ENCODE assay signal across 10 cellular contexts in genomic region chr2:218782529-218782845, GRCh38. TPM values are rescaled to one million over a fixed set of nuclear protein-coding genes. Genes with fewer than 3 reads are reported as not detected.
DNase-seq lines count a peak whose midpoint lies in the region; ATAC-seq and TF ChIP-seq lines count a peak whose summit lies in the region.
"Had no signal": no experiment of that assay in that cellular context is flagged by ENCODE, and none has a peak within 500 bp of the region (broad histone marks: within the 10 kb centered on the region; RNA-seq: fewer than 3 reads in every experiment).

No MANE protein-coding gene starts in this region.

- no peak overlapping the region for H2BK120ac ChIP-seq in trophoblast cell (ENCODE audit: insufficient read depth, low read length, poor library complexity)

- intact Hi-C loops in CD14-positive monocyte (cut with micrococcal nuclease): loop anchor here in 1 of 2 donors (5.0 kb wide), 1 partner anchor 35 kb away; no protein-coding TSS in a partner anchor

- H3K27me3 Mint-ChIP-seq in CD14-positive monocyte (ENCODE audit: low read depth in 3 of 3): peaks cover 42 to 57% (median 48%) of the 10 kb centered on the region in 3 donors

- H2BK12ac ChIP-seq in trophoblast cell (ENCODE audit: low read length): no peak overlapping the region

- no peak overlapping the region for H2BK5ac ChIP-seq in trophoblast cell (ENCODE audit: low read depth, low read length, poor library complexity)

- CTCF ChIA-PET in GM10248 (lab: Yijun Ruan, JAX): no interaction called here

- H3K9ac ChIP-seq in iPS-15b (ENCODE audit: low read depth, low read length) (peak overlapping the region; percentile 81), trophoblast cell (ENCODE audit: low read length) (no peak overlapping the region)

- peak overlapping the region in 5 of 7 donors; percentile 73 to 94 (median 79) for H3K27ac Mint-ChIP-seq in CD14-positive monocyte

- H3K4me3 ChIP-seq in iPS-15b (ENCODE audit: low read depth, low read length): peak overlapping the region; percentile 82
- no peak overlapping the region for H3K4me3 ChIP-seq in trophoblast cell (ENCODE audit: low read depth, low read length)

- H2AK5ac ChIP-seq in trophoblast cell (ENCODE audit: low read length): no peak overlapping the region

- no peak overlapping the region for H3K14ac ChIP-seq in trophoblast cell (ENCODE audit: low read length)

- H3K36me3 ChIP-seq in iPS-15b (ENCODE audit: control insufficient read depth, insufficient read depth, low read length) (no peaks in the 10 kb centered on the region), trophoblast cell (ENCODE audit: control insufficient read depth in 1 of 2, insufficient read depth in 2 of 2, low read length in 2 of 2) (no peaks in the 10 kb centered on the region)

- no peak overlapping the region for H4K8ac ChIP-seq in trophoblast cell (ENCODE audit: low read depth, low read length)

- peak overlapping the region; percentile 87 for H3K27ac ChIP-seq in caudate nucleus (ENCODE audit: low read depth, low read length)
- H3K27ac ChIP-seq in trophoblast cell (ENCODE audit: low read depth, low read length): no peak overlapping the region

- peak overlapping the region; percentile 92 for H4K12ac ChIP-seq in trophoblast cell (ENCODE audit: low read depth, low read length)

- peak overlapping the region; percentile 87 for H3K4me2 ChIP-seq in trophoblast cell (ENCODE audit: low read length)

- DNase-seq in CD14-positive monocyte (ENCODE audit: low spot score) (no peak), caudate nucleus (lab: John Stamatoyannopoulos, UW) (peak in 3 of 61 donors; percentile 27 to 53 (median 43)), trophoblast cell (no peak), NCI-H774 (lab: John Stamatoyannopoulos, UW) (no peak), GM10248 (ENCODE audit: extremely low spot score) (no peak), cerebellar nuclear complex (lab: John Stamatoyannopoulos, UW) (no peak)
- DNase-seq: stimulated activated naive CD4-positive, alpha-beta T cell had no signal

- no peak overlapping the region for H3K4ac ChIP-seq in trophoblast cell (ENCODE audit: low read depth, low read length)

- H2AFZ ChIP-seq in trophoblast cell (ENCODE audit: insufficient read depth, low read length, poor library complexity): no peak overlapping the region

- H3K9me3 ChIP-seq in iPS-15b (ENCODE audit: control insufficient read depth, insufficient read depth, low read length) (no peaks in the 10 kb centered on the region), trophoblast cell (ENCODE audit: insufficient read depth, low read depth, low read length) (peaks cover 3% of the 10 kb centered on the region)

- H3K79me2 ChIP-seq in trophoblast cell (ENCODE audit: control insufficient read depth, insufficient read depth, low read length, poor library complexity): peaks cover 3% of the 10 kb centered on the region

- H3K23ac ChIP-seq in trophoblast cell (ENCODE audit: low read length): no peak overlapping the region

- peak overlapping the region; percentile 97 to 100 for H3K4me3 Mint-ChIP-seq in CD14-positive monocyte

- POLR2A ChIA-PET in GM10248 (lab: Yijun Ruan, JAX): no interaction called here

- H3K4me1 Mint-ChIP-seq in CD14-positive monocyte: peaks cover 52% of the 10 kb centered on the region

- H3K4me1 ChIP-seq in iPS-15b (ENCODE audit: control insufficient read depth, insufficient read depth, low read length) (peaks cover 8% of the 10 kb centered on the region), trophoblast cell (ENCODE audit: control insufficient read depth in 1 of 2, insufficient read depth in 2 of 2, low read length in 2 of 2) (peaks cover 2 to 6% of the 10 kb centered on the region in 2 experiments)

- peaks cover 9 to 24% (median 14%) of the 10 kb centered on the region in 7 donors for H3K9me3 Mint-ChIP-seq in CD14-positive monocyte

- no peak for ATAC-seq in GM21576 (IDR thresholded peaks at IDR 0.05; ENCODE audit: unreplicated experiment)

- H4K91ac ChIP-seq in trophoblast cell (ENCODE audit: low read depth, low read length): no peak overlapping the region

- H3K27me3 ChIP-seq in iPS-15b (ENCODE audit: control insufficient read depth, insufficient read depth, low read length) (peaks cover 30% of the 10 kb centered on the region), trophoblast cell (ENCODE audit: insufficient read depth, low read length) (peaks cover 12% of the 10 kb centered on the region)

- H3K79me1 ChIP-seq in trophoblast cell (ENCODE audit: low read length): peaks cover 4% of the 10 kb centered on the region

- H3K36me3 Mint-ChIP-seq in CD14-positive monocyte: peaks cover 39 to 40% of the 10 kb centered on the region in 2 donors

- TF ChIP-seq CTCF in CD14-positive monocyte (IDR thresholded peaks at IDR 0.05): no peak
- no peak for TF ChIP-seq CTCF in GM10248 (IDR thresholded peaks at IDR 0.05; ENCODE audit: control extremely low read depth, extremely low read depth, low read depth, missing control alignments)

- no CpG with 5 or more reads among the region's 6 CpGs for WGBS in trophoblast cell (ENCODE audit: extremely low coverage, insufficient coverage, insufficient read length)

- H3K18ac ChIP-seq in trophoblast cell (ENCODE audit: low read length): no peak overlapping the region

RNA-seq across cellular contexts. Expression of gene CYP27A1, which starts 0.5 kb away (rescaled TPM):
- polyA plus RNA-seq in CD14-positive monocyte: 100 to 1,000 TPM; 214 to 218 TPM
- 1.5 and 1.6 TPM in 2 replicates for polyA plus RNA-seq in trophoblast cell (2013)
- polyA plus RNA-seq: neural cell had no signal

RNA-seq across cellular contexts. Expression of gene PRKAG3, which starts 49.1 kb away (rescaled TPM):
- not detected for polyA plus RNA-seq in CD14-positive monocyte
- polyA plus RNA-seq in trophoblast cell (2013): not detected in 2 replicates
- polyA plus RNA-seq: neural cell had no signal
